Comparison of ENCODE assay signal across 8 cellular contexts in genomic region chr11:67583319-67584204, GRCh38. TPM values are rescaled to one million over a fixed set of nuclear protein-coding genes. Genes with fewer than 3 reads are reported as not detected.
A peak's percentile ranks its signal among the peaks of the same experiment; 100 is the strongest.
DNase-seq lines count a peak whose midpoint lies in the region; ATAC-seq and TF ChIP-seq lines count a peak whose summit lies in the region.

Gene GSTP1, plus strand, starts transcription at chr11:67583812. Its CDS starts 32 bp downstream, at chr11:67583844.

- WGBS in lower leg skin, 2 donors: 1% methylated on average over 22 to 71 of the region's 76 CpGs

- intact Hi-C loops in lower leg skin (cut with DNase I; ENCODE audit: low total_unique reads): no loop called here

- no peak for TF ChIP-seq CTCF in lower leg skin (IDR thresholded peaks at IDR 0.05)

- ATAC-seq in HG02870 (IDR thresholded peaks at IDR 0.05; ENCODE audit: unreplicated experiment): peak; percentile 52

- DNase-seq in NCI-H2107 treated with DMSO at 0.1 percent for 48 hours (lab: John Stamatoyannopoulos, UW; ENCODE audit: unreplicated experiment) (peak; percentile 24), NCI-H2107 (lab: John Stamatoyannopoulos, UW) (no peak), NCI-H460 (ENCODE audit: extremely low read depth, low read depth) (peak; percentile 76), dermis microvascular lymphatic vessel endothelial cell (ENCODE audit: low read depth in 2 of 2) (peak; percentile 66 to 93), lower leg skin (ENCODE audit: low spot score in 2 of 2) (peak; percentile 86 to 98)
- DNase-seq in activated CD4-positive, alpha-beta T cell treated with anti-CD3 and anti-CD28 coated beads, Interleukin-2, amount 50 U/mL, for 24 hours (ENCODE audit: low read depth in 1 of 2, low spot score in 1 of 2): peak; percentile 64 to 68
- peak; percentile 74 to 86 for DNase-seq in stimulated activated CD4-positive, alpha-beta T cell treated with anti-CD3 and anti-CD28 coated beads, Interleukin-4, amount 100 ng/mL, for 4 hours

- peak in 1 of 2 donors; percentile 68 for TF ChIP-seq POLR2A in lower leg skin (IDR thresholded peaks at IDR 0.05)

- peak within 1 kb of the TSS; percentile 68 for H3K4me3 ChIP-seq in lower leg skin (ENCODE audit: low read depth, poor library complexity, severe bottlenecking)

RNA-seq across cellular contexts. Expression of gene GSTP1, which starts in this region (rescaled TPM):
- 665 and 811 TPM in 2 replicates for total RNA-seq in NCI-H460 (2014; rRNA removed; shearing (Covaris generic))
- 736 and 991 TPM in 2 replicates for polyA plus RNA-seq in NCI-H460 (2014; cell fraction: nucleus; rRNA removed)
- total RNA-seq in dermis microvascular lymphatic vessel endothelial cell (721 and 972 TPM in 2 replicates), lower leg skin (1,000 to 10,000 TPM; 1,126 to 2,386 (median 2,019) TPM)
